25 cellular contexts compared by ENCODE assay signal in the genomic region with DNA sequence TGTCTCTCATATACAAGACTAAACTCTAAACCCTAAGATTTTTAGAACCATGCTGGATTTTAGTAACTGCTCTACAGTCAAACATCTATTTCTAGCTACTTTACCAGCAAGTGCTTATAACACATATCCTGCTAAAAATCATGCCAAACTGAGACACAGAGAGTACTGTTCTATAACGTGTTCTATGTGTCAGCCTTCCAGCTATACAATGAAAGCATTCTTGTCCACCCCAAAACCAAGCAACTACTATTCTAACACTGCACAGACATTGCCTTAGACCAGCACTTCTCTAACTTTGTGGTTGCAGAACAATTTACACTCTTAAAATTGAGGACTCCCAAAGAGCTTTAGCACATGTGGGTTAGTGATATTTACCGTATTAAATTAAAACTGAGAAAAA.
DNase-seq lines count a peak whose midpoint lies in the region; ATAC-seq, FAIRE-seq and TF ChIP-seq lines count a peak whose summit lies in the region.
"Had no signal": no experiment of that assay in that cellular context is flagged by ENCODE, and none has a peak within 500 bp of the region (broad histone marks: within the 10 kb centered on the region; RNA-seq: fewer than 3 reads in every experiment).

No MANE protein-coding gene starts in this region.

- H3K27me3 ChIP-seq in astrocyte (ENCODE audit: insufficient read depth, low read length), result no peaks in the 10 kb centered on the region
- no peaks in the 10 kb centered on the region for H3K27me3 ChIP-seq in CD4-positive, alpha-beta T cell (ENCODE audit: control insufficient read depth, insufficient read depth, low read length)
- H3K27me3 ChIP-seq: SJSA1, tibial artery had no signal

- POLR2A ChIA-PET in CD4-positive, alpha-beta T cell (lab: Charles Lee), result no interaction called here

- H3K27me3 Mint-ChIP-seq in astrocyte (ENCODE audit: low read depth, unreplicated experiment) (no peaks in the 10 kb centered on the region), neural crest cell (ENCODE audit: low read depth) (no peaks in the 10 kb centered on the region)
- no peaks in the 10 kb centered on the region for H3K27me3 Mint-ChIP-seq in CD4-positive, alpha-beta T cell
- H3K27me3 Mint-ChIP-seq: activated naive CD4-positive, alpha-beta T cell treated with anti-CD3 and anti-CD28 coated beads, Interleukin-2, amount 10 ng/mL, durations not matched to agents 7 days and 5 days; B cell; CD8-positive, alpha-beta memory T cell; T-cell had no signal

- TF ChIP-seq CTCF in astrocyte (IDR thresholded peaks at IDR 0.05; ENCODE audit: insufficient read depth, low read depth, low read length) (no peak), neural crest cell (conservative IDR thresholded peaks at IDR 0.05) (no peak)
- no peak for TF ChIP-seq CTCF in CD4-positive, alpha-beta T cell (IDR thresholded peaks at IDR 0.05)

- no peak overlapping the region for H3K4me3 ChIP-seq in astrocyte (ENCODE audit: insufficient read depth, low read depth, low read length)
- H3K4me3 ChIP-seq: A549, K562, lung, prostate gland, SJSA1, tibial artery had no signal

- no peaks in the 10 kb centered on the region for H3K9me3 ChIP-seq in astrocyte (ENCODE audit: insufficient read depth, low read depth, low read length)
- H3K9me3 ChIP-seq in CD4-positive, alpha-beta T cell (ENCODE audit: control insufficient read depth, low read length), result no peaks in the 10 kb centered on the region
- H3K9me3 ChIP-seq: A549, prostate gland, SJSA1, tibial artery had no signal

- peaks cover 26% of the 10 kb centered on the region for H3K79me2 ChIP-seq in astrocyte (ENCODE audit: insufficient read depth, low read length)

- peaks cover 42% of the 10 kb centered on the region for H4K20me1 ChIP-seq in astrocyte (ENCODE audit: insufficient read depth, low read length)

- no peaks in the 10 kb centered on the region for H3K4me1 ChIP-seq in astrocyte (ENCODE audit: insufficient read depth, low read length)
- H3K4me1 ChIP-seq: A549, prostate gland, SJSA1 had no signal

- no peak for ATAC-seq in HG02981 (IDR thresholded peaks at IDR 0.05; ENCODE audit: unreplicated experiment)
- no peak for ATAC-seq in GM21423 (IDR thresholded peaks at IDR 0.05; ENCODE audit: unreplicated experiment)
- ATAC-seq in CD4-positive, alpha-beta T cell (ENCODE audit: poor library complexity), result no peak
- no peak for ATAC-seq in GM19023 (IDR thresholded peaks at IDR 0.05; ENCODE audit: unreplicated experiment)
- ATAC-seq: A549; K562; stimulated activated naive CD8-positive, alpha-beta T cell treated with anti-CD3 and anti-CD28 coated beads, Interleukin-15, Interleukin-2, amounts not matched to agents 100 U/mL and 50 U/mL, for 24 hours; T-cell had no signal

- H3K9ac ChIP-seq in astrocyte (ENCODE audit: low read length), result no peak overlapping the region

- no peaks in the 10 kb centered on the region for H3K36me3 ChIP-seq in astrocyte (ENCODE audit: insufficient read depth, low read length)
- H3K36me3 ChIP-seq: prostate gland, SJSA1, tibial artery had no signal

- H3K4me3 Mint-ChIP-seq in astrocyte (ENCODE audit: unreplicated experiment) (peak overlapping the region; percentile 3), neural crest cell (peak overlapping the region; percentile 74)
- no peak overlapping the region for H3K4me3 Mint-ChIP-seq in CD4-positive, alpha-beta T cell
- H3K4me3 Mint-ChIP-seq: activated naive CD4-positive, alpha-beta T cell treated with anti-CD3 and anti-CD28 coated beads, Interleukin-2, amount 10 ng/mL, durations not matched to agents 7 days and 5 days; B cell; CD8-positive, alpha-beta memory T cell; T-cell had no signal

- no peak overlapping the region for H3K27ac ChIP-seq in astrocyte (ENCODE audit: low read depth, low read length)
- no peak overlapping the region for H3K27ac ChIP-seq in CD4-positive, alpha-beta T cell (ENCODE audit: low read depth, low read length)
- H3K27ac ChIP-seq: A549, prostate gland, SJSA1, tibial artery had no signal

- H3K4me2 ChIP-seq in astrocyte (ENCODE audit: low read length), result no peak overlapping the region
- H3K4me2 ChIP-seq: A549 had no signal

- CTCF ChIA-PET in CD4-positive, alpha-beta T cell (lab: Charles Lee), result no interaction called here

- peak; percentile 89 for DNase-seq in Ammon's horn (ENCODE audit: low spot score)
- no peak for DNase-seq in astrocyte (ENCODE audit: low read depth)
- peak; percentile 93 for DNase-seq in globus pallidus (ENCODE audit: low spot score)
- no peak for DNase-seq in neural crest cell (ENCODE audit: low read depth, low spot score)
- DNase-seq in CD4-positive, alpha-beta T cell, result no peak
- DNase-seq: activated CD4-positive, alpha-beta T cell treated with anti-CD3 and anti-CD28 coated beads, Interleukin-2, amount 50 U/mL, for 48 hours; activated naive CD4-positive, alpha-beta T cell treated with anti-CD3 and anti-CD28 coated beads, Interleukin-2, amount 10 ng/mL, durations not matched to agents 7 days and 5 days; CD8-positive, alpha-beta memory T cell; DMS153; NCI-H2081 treated with DMSO at 0.1 percent for 48 hours; NCI-H345; RPMI8226; stimulated activated naive CD8-positive, alpha-beta T cell treated with anti-CD3 and anti-CD28 coated beads, Interleukin-15, Interleukin-2, amounts not matched to agents 100 U/mL and 50 U/mL, for 24 hours; T-cell; tibial artery had no signal

- H3K9me3 Mint-ChIP-seq in astrocyte (ENCODE audit: unreplicated experiment) (no peaks in the 10 kb centered on the region), neural crest cell (no peaks in the 10 kb centered on the region)
- no peaks in the 10 kb centered on the region for H3K9me3 Mint-ChIP-seq in CD4-positive, alpha-beta T cell
- H3K9me3 Mint-ChIP-seq: activated naive CD4-positive, alpha-beta T cell treated with anti-CD3 and anti-CD28 coated beads, Interleukin-2, amount 10 ng/mL, durations not matched to agents 7 days and 5 days; CD8-positive, alpha-beta memory T cell; T-cell had no signal

- intact Hi-C loops in CD4-positive, alpha-beta T cell (cut with DNase I, micrococcal nuclease), result no loop called here

- no peak for FAIRE-seq in astrocyte (lab: Jason Lieb, UNC)
- FAIRE-seq: A549, bronchial epithelial cell, K562 had no signal

- peaks cover 25% of the 10 kb centered on the region for H3K4me1 Mint-ChIP-seq in astrocyte (ENCODE audit: low read depth, unreplicated experiment)
- peaks cover 49% of the 10 kb centered on the region for H3K4me1 Mint-ChIP-seq in neural crest cell
- H3K4me1 Mint-ChIP-seq in CD4-positive, alpha-beta T cell (ENCODE audit: low read depth), result peaks cover 57% of the 10 kb centered on the region

- no peak overlapping the region for H2AFZ ChIP-seq in astrocyte (ENCODE audit: low read depth, low read length)

- H3K27ac Mint-ChIP-seq in astrocyte (ENCODE audit: unreplicated experiment) (peak overlapping the region; percentile 79), neural crest cell (ENCODE audit: unreplicated experiment) (peak overlapping the region; percentile 0)
- H3K27ac Mint-ChIP-seq in CD4-positive, alpha-beta T cell, result no peak overlapping the region
- H3K27ac Mint-ChIP-seq: activated naive CD4-positive, alpha-beta T cell treated with anti-CD3 and anti-CD28 coated beads, Interleukin-2, amount 10 ng/mL, durations not matched to agents 7 days and 5 days; B cell; CD8-positive, alpha-beta memory T cell; T-cell had no signal

- no peaks in the 10 kb centered on the region for H3K36me3 Mint-ChIP-seq in astrocyte (ENCODE audit: low read depth, unreplicated experiment)
- H3K36me3 Mint-ChIP-seq in neural crest cell (ENCODE audit: low read depth), result no peaks in the 10 kb centered on the region
- H3K36me3 Mint-ChIP-seq in CD4-positive, alpha-beta T cell (ENCODE audit: low read depth), result no peaks in the 10 kb centered on the region
- H3K36me3 Mint-ChIP-seq: activated naive CD4-positive, alpha-beta T cell treated with anti-CD3 and anti-CD28 coated beads, Interleukin-2, amount 10 ng/mL, durations not matched to agents 7 days and 5 days; CD8-positive, alpha-beta memory T cell; T-cell had no signal

Comparison
In these comparisons a context has a peak if more than half of its experiments do, and no peak if none do; other contexts are left out.
1. DNase-seq: peak in Ammon's horn (single experiment) and globus pallidus (single experiment); none in astrocyte (single experiment), neural crest cell (single experiment) and CD4-positive, alpha-beta T cell (0 of 10).